ENCODE assay signal across 1 cellular context in genomic region chr21:44286086-44286715, GRCh38.
TF ChIP-seq lines count a peak whose summit lies in the region.

No MANE protein-coding gene starts in this region.

TF ChIP-seq in GM23338, 12 proteins besides CTCF, POLR2A, EP300 and RAD21:
- no peak for TF ChIP-seq EZH2 (IDR thresholded peaks at IDR 0.05; ENCODE audit: low read depth, unreplicated experiment)
- TF ChIP-seq ZNF331 (CRISPR knock-in tag; IDR thresholded peaks at IDR 0.05; ENCODE audit: low read depth) = no peak
- no peak for TF ChIP-seq ZNF462 (CRISPR knock-in tag; IDR thresholded peaks at IDR 0.05)
- no peak for TF ChIP-seq JUNB (IDR thresholded peaks at IDR 0.05; ENCODE audit: unreplicated experiment)
- no peak for TF ChIP-seq POLR2AphosphoS5 (IDR thresholded peaks at IDR 0.05; ENCODE audit: low read depth)
